Comparison of ENCODE assay signal across 23 cellular contexts in genomic region chr5:113276001-113276400, GRCh38.
DNase-seq lines count a peak whose midpoint lies in the region; ATAC-seq and TF ChIP-seq lines count a peak whose summit lies in the region.
"Had no signal": no experiment of that assay in that cellular context is flagged by ENCODE, and none has a peak within 500 bp of the region (broad histone marks: within the 10 kb centered on the region; RNA-seq: fewer than 3 reads in every experiment).

No MANE protein-coding gene starts in this region.

- TF ChIP-seq CTCF in endothelial cell (IDR thresholded peaks at IDR 0.05; ENCODE audit: unreplicated experiment) = no peak

- peaks cover 47% of the 10 kb centered on the region for H3K4me1 Mint-ChIP-seq in endothelial cell (ENCODE audit: unreplicated experiment)
- H3K4me1 Mint-ChIP-seq in activated CD4-positive, alpha-beta memory T cell treated with anti-CD3 and anti-CD28 coated beads, Interleukin-2, amount 10 ng/mL, durations not matched to agents 7 days and 5 days = peaks cover 33% of the 10 kb centered on the region
- H3K4me1 Mint-ChIP-seq: naive B cell had no signal

- no peaks in the 10 kb centered on the region for H3K27me3 Mint-ChIP-seq in endothelial cell (ENCODE audit: unreplicated experiment)
- no peaks in the 10 kb centered on the region for H3K27me3 Mint-ChIP-seq in activated CD4-positive, alpha-beta memory T cell treated with anti-CD3 and anti-CD28 coated beads, Interleukin-2, amount 10 ng/mL, durations not matched to agents 7 days and 5 days

- POLR2A ChIA-PET in activated CD4-positive, alpha-beta memory T cell treated with anti-CD3 and anti-CD28 coated beads, Interleukin-2, amount 10 ng/mL, durations not matched to agents 7 days and 5 days (lab: Charles Lee) = no interaction called here

- no peak for ATAC-seq in HG02973 (IDR thresholded peaks at IDR 0.05; ENCODE audit: unreplicated experiment)
- ATAC-seq: activated CD8-positive, alpha-beta T cell treated with anti-CD3 and anti-CD28 coated beads, Interleukin-2, amount 10 ng/mL, durations not matched to agents 7 days and 5 days; sciatic nerve had no signal

- DNase-seq in DMS 273 treated with DMSO at 0.1 percent for 48 hours (lab: John Stamatoyannopoulos, UW) (peak; percentile 89), NCI-H69 (lab: John Stamatoyannopoulos, UW) (peak; percentile 88), endothelial cell (ENCODE audit: low spot score) (no peak), iPS-NIHi7 (ENCODE audit: extremely low spot score) (peak; percentile 19), NCI-H748 treated with DMSO at 0.1 percent for 48 hours (lab: John Stamatoyannopoulos, UW) (no peak), NCI-H1694 (lab: John Stamatoyannopoulos, UW) (no peak)
- no peak for DNase-seq in activated CD4-positive, alpha-beta memory T cell treated with anti-CD3 and anti-CD28 coated beads, Interleukin-2, amount 10 ng/mL, durations not matched to agents 7 days and 5 days
- DNase-seq: activated CD8-positive, alpha-beta T cell treated with anti-CD3 and anti-CD28 coated beads, Interleukin-2, amount 10 ng/mL, durations not matched to agents 7 days and 5 days; Caco-2; caudate nucleus; dorsolateral prefrontal cortex; HFFc6; Kasumi-1; kidney glomerular epithelial cell; naive B cell; NCI-H1048; NCI-H1930; NCI-H226; ovary; stimulated activated CD8-positive, alpha-beta memory T cell treated with anti-CD3 and anti-CD28 coated beads, Interleukin-4, amount 100 ng/mL, for 48 hours; T1000 had no signal

- H3K27ac Mint-ChIP-seq in endothelial cell (ENCODE audit: unreplicated experiment) = peak overlapping the region; percentile 48
- H3K27ac Mint-ChIP-seq in activated CD4-positive, alpha-beta memory T cell treated with anti-CD3 and anti-CD28 coated beads, Interleukin-2, amount 10 ng/mL, durations not matched to agents 7 days and 5 days = no peak overlapping the region
- H3K27ac Mint-ChIP-seq: activated CD8-positive, alpha-beta T cell treated with anti-CD3 and anti-CD28 coated beads, Interleukin-2, amount 10 ng/mL, durations not matched to agents 7 days and 5 days; HFFc6; naive B cell had no signal

- H3K36me3 Mint-ChIP-seq in endothelial cell (ENCODE audit: low read depth, unreplicated experiment) = no peaks in the 10 kb centered on the region
- H3K36me3 Mint-ChIP-seq in activated CD4-positive, alpha-beta memory T cell treated with anti-CD3 and anti-CD28 coated beads, Interleukin-2, amount 10 ng/mL, durations not matched to agents 7 days and 5 days (ENCODE audit: low read depth) = no peaks in the 10 kb centered on the region
- H3K36me3 Mint-ChIP-seq: naive B cell had no signal

- no peaks in the 10 kb centered on the region for H3K9me3 Mint-ChIP-seq in endothelial cell (ENCODE audit: unreplicated experiment)
- no peaks in the 10 kb centered on the region for H3K9me3 Mint-ChIP-seq in activated CD4-positive, alpha-beta memory T cell treated with anti-CD3 and anti-CD28 coated beads, Interleukin-2, amount 10 ng/mL, durations not matched to agents 7 days and 5 days
- H3K9me3 Mint-ChIP-seq: HFFc6, naive B cell had no signal

- no peak overlapping the region for H3K4me3 Mint-ChIP-seq in endothelial cell (ENCODE audit: unreplicated experiment)
- H3K4me3 Mint-ChIP-seq in activated CD4-positive, alpha-beta memory T cell treated with anti-CD3 and anti-CD28 coated beads, Interleukin-2, amount 10 ng/mL, durations not matched to agents 7 days and 5 days = no peak overlapping the region
- H3K4me3 Mint-ChIP-seq: activated CD8-positive, alpha-beta T cell treated with anti-CD3 and anti-CD28 coated beads, Interleukin-2, amount 10 ng/mL, durations not matched to agents 7 days and 5 days; HFFc6; naive B cell had no signal

- CTCF ChIA-PET in activated CD4-positive, alpha-beta memory T cell treated with anti-CD3 and anti-CD28 coated beads, Interleukin-2, amount 10 ng/mL, durations not matched to agents 7 days and 5 days (lab: Charles Lee) = no interaction called here

Comparison
In these comparisons a context has a peak if more than half of its experiments do, and no peak if none do; other contexts are left out.
1. DNase-seq: peak in DMS 273 treated with DMSO at 0.1 percent for 48 hours (single experiment), NCI-H69 (single experiment) and iPS-NIHi7 (single experiment); none in endothelial cell (single experiment), NCI-H748 treated with DMSO at 0.1 percent for 48 hours (single experiment), activated CD4-positive, alpha-beta memory T cell treated with anti-CD3 and anti-CD28 coated beads, Interleukin-2, amount 10 ng/mL, durations not matched to agents 7 days and 5 days (single experiment) and NCI-H1694 (single experiment).